In the genomic region with DNA sequence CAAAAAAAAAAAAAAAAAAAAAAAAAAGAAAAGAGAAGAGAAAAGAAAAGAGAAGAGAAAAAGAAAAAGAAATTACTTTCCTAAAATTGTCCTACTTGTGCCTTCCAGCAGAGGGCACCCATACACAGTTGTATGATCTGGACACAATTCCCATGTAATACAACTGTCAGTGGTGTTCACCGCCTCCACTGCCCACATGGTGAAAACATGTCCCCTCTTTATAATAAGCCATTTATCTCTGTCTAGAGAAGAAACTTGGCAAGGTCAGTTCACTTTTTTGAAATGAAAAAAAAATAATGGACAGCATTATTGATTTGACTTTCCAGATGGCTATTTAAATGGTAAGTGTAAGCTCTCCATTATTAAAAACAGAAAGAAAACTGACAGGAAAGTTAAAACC, we compare ENCODE assay signal across 9 cellular contexts.
DNase-seq lines count a peak whose midpoint lies in the region; ATAC-seq and TF ChIP-seq lines count a peak whose summit lies in the region.
"Had no signal": no experiment of that assay in that cellular context is flagged by ENCODE, and none has a peak within 500 bp of the region (broad histone marks: within the 10 kb centered on the region; RNA-seq: fewer than 3 reads in every experiment).

No MANE protein-coding gene starts in this region.

- CTCF ChIA-PET in AG04449 (lab: Yijun Ruan, JAX) (interaction anchor here (0.7 to 3.8 kb wide), 21 partner anchors 12 to 1781 kb away, joined by 3 to 53 read pairs (median 4); no protein-coding TSS in a partner anchor), GM10248 (lab: Yijun Ruan, JAX) (interaction anchor here (0.7 to 3.1 kb wide), 16 partner anchors 10 to 94 kb away, joined by 3 to 14 read pairs (median 4); no protein-coding TSS in a partner anchor), HEK293 (lab: Yijun Ruan, JAX) (interaction anchor here (0.6 to 3.8 kb wide), 20 partner anchors 15 to 1531 kb away, joined by 3 to 25 read pairs (median 3); no protein-coding TSS in a partner anchor)

- H3K27ac ChIP-seq in HEK293 (ENCODE audit: extremely low read depth, low read depth, low read length), result no peak overlapping the region

- no peaks in the 10 kb centered on the region for H3K4me1 ChIP-seq in HEK293 (ENCODE audit: control insufficient read depth, insufficient read depth, low read length)

- H3K4me3 ChIP-seq in AG04449 (ENCODE audit: low read depth, low read length) (no peak overlapping the region), HEK293 (ENCODE audit: low read depth, low read length) (no peak overlapping the region), MG63 (no peak overlapping the region), retinal pigment epithelial cell (ENCODE audit: low read length) (no peak overlapping the region)

- no peak for ATAC-seq in GM19455 (IDR thresholded peaks at IDR 0.05; ENCODE audit: unreplicated experiment)
- ATAC-seq: naive thymus-derived CD8-positive, alpha-beta T cell had no signal

- TF ChIP-seq CTCF in AG04449 (IDR thresholded peaks at IDR 0.05; ENCODE audit: insufficient read depth, low read length, missing control alignments) (peak; percentile 74), GM10248 (IDR thresholded peaks at IDR 0.05; ENCODE audit: control extremely low read depth, extremely low read depth, low read depth, missing control alignments) (peak; percentile 75), HEK293 (tag by site-specific recombination; IDR thresholded peaks at IDR 0.05) (no peak), retinal pigment epithelial cell (conservative IDR thresholded peaks at IDR 0.05; ENCODE audit: low read depth, low read length) (peak; percentile 73)

- H3K36me3 ChIP-seq in HEK293 (ENCODE audit: control insufficient read depth in 2 of 2, insufficient read depth in 1 of 2, low read length in 2 of 2) (no peaks in the 10 kb centered on the region), MG63 (no peaks in the 10 kb centered on the region)

- H3K9me3 ChIP-seq in HEK293 (ENCODE audit: control insufficient read depth, insufficient read depth, low read depth, low read length) (no peaks in the 10 kb centered on the region), MG63 (no peaks in the 10 kb centered on the region)

- POLR2A ChIA-PET in AG04449 (lab: Yijun Ruan, JAX), result interaction anchor here (0.6 kb wide), 1 partner anchor 341 kb away, joined by 4 read pairs; no protein-coding TSS in a partner anchor
- POLR2A ChIA-PET in GM10248 (lab: Yijun Ruan, JAX), result no interaction called here
- POLR2A ChIA-PET in HEK293 (lab: Yijun Ruan, JAX), result no interaction called here

- DNase-seq in AG04449 (ENCODE audit: low read depth, low spot score) (no peak), GM10248 (ENCODE audit: extremely low spot score) (peak; percentile 57), MG63 (peak; percentile 1), UCSD-AML1 (lab: John Stamatoyannopoulos, UW; ENCODE audit: unreplicated experiment) (peak; percentile 7), glomerular visceral epithelial cell (ENCODE audit: extremely low spot score) (peak; percentile 45), retinal pigment epithelial cell (ENCODE audit: low read depth) (no peak)

- H3K27me3 ChIP-seq in MG63, result no peaks in the 10 kb centered on the region

TF ChIP-seq in HEK293, 187 proteins besides CTCF, POLR2A, EP300 and RAD21:
- TF ChIP-seq, protein P1, sequence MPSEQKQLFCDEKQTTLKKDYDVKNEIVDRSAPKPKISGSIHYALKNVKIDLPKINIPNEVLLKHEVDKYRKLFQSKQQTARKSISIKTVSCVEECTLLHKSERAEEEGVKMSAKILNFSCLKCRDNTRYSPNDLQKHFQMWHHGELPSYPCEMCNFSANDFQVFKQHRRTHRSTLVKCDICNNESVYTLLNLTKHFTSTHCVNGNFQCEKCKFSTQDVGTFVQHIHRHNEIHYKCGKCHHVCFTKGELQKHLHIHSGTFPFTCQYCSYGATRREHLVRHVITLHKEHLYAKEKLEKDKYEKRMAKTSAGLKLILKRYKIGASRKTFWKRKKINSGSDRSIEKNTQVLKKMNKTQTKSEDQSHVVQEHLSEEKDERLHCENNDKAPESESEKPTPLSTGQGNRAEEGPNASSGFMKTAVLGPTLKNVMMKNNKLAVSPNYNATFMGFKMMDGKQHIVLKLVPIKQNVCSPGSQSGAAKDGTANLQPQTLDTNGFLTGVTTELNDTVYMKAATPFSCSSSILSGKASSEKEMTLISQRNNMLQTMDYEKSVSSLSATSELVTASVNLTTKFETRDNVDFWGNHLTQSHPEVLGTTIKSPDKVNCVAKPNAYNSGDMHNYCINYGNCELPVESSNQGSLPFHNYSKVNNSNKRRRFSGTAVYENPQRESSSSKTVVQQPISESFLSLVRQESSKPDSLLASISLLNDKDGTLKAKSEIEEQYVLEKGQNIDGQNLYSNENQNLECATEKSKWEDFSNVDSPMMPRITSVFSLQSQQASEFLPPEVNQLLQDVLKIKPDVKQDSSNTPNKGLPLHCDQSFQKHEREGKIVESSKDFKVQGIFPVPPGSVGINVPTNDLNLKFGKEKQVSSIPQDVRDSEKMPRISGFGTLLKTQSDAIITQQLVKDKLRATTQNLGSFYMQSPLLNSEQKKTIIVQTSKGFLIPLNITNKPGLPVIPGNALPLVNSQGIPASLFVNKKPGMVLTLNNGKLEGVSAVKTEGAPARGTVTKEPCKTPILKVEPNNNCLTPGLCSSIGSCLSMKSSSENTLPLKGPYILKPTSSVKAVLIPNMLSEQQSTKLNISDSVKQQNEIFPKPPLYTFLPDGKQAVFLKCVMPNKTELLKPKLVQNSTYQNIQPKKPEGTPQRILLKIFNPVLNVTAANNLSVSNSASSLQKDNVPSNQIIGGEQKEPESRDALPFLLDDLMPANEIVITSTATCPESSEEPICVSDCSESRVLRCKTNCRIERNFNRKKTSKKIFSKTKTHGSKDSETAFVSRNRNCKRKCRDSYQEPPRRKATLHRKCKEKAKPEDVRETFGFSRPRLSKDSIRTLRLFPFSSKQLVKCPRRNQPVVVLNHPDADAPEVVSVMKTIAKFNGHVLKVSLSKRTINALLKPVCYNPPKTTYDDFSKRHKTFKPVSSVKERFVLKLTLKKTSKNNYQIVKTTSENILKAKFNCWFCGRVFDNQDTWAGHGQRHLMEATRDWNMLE (tag by site-specific recombination; conservative IDR thresholded peaks at IDR 0.05; ENCODE audit: low read depth), result no peak
- TF ChIP-seq PRDM1 (tag by site-specific recombination; IDR thresholded peaks at IDR 0.05) (peak; percentile 85), ZNF654 (tag by site-specific recombination; IDR thresholded peaks at IDR 0.05; ENCODE audit: low read depth) (peak; percentile 68)
TF ChIP-seq in HEK293: peak in this region for 2.

Comparison
In these comparisons a context has a peak if more than half of its experiments do, and no peak if none do; other contexts are left out.
1. DNase-seq: peak in GM10248 (single experiment), MG63 (single experiment), UCSD-AML1 (single experiment) and glomerular visceral epithelial cell (single experiment); none in AG04449 (single experiment) and retinal pigment epithelial cell (single experiment).